In the genomic region with DNA sequence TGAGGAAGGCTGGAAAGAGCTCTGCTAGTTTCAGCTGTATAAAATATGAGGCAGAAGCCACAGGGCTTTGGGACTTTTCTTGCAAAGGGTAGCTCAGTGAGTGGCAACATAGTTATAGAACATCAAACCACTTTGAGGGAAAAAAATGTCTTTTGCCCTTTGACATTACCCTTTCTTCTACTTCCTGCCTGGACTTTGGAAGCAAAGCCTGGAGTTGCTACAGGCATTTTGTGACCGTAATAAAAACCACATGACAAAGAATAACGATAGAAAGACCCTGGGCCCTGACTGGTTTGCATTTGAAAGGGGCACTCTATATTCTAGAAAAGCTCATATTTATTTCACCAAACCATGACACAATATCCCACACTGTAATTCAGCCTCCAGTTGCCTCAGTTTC, we compare ENCODE assay signal across 16 cellular contexts.
DNase-seq lines count a peak whose midpoint lies in the region; ATAC-seq, FAIRE-seq and TF ChIP-seq lines count a peak whose summit lies in the region.
"Had no signal": no experiment of that assay in that cellular context is flagged by ENCODE, and none has a peak within 500 bp of the region (broad histone marks: within the 10 kb centered on the region; RNA-seq: fewer than 3 reads in every experiment).

No MANE protein-coding gene starts in this region.

- H4K20me1 ChIP-seq in H1 (replicated peaks in 1 of 2; ENCODE audit: control insufficient read depth in 1 of 2, insufficient read depth in 2 of 2, low read length in 2 of 2) (no peaks in the 10 kb centered on the region), HepG2 (ENCODE audit: insufficient read depth, low read length) (no peaks in the 10 kb centered on the region), neural progenitor cell (ENCODE audit: low read depth) (no peaks in the 10 kb centered on the region), osteoblast (ENCODE audit: insufficient read depth, low read length) (no peaks in the 10 kb centered on the region)
- H4K20me1 ChIP-seq: BLaER1 had no signal

- H3K4me1 Mint-ChIP-seq in neural progenitor cell, result peaks cover 14% of the 10 kb centered on the region

- TF ChIP-seq CTCF in H1 (IDR thresholded peaks at IDR 0.05; ENCODE audit: control extremely low read depth in 1 of 3, insufficient read depth in 1 of 3, low read depth in 1 of 3, low read length in 3 of 3) (no peak), HepG2 (CRISPR knock-in tag; IDR thresholded peaks at IDR 0.05) (no peak), neural progenitor cell (IDR thresholded peaks at IDR 0.05) (no peak), osteoblast (IDR thresholded peaks at IDR 0.05; ENCODE audit: extremely low read depth, low read depth, low read length) (no peak)

- TF ChIP-seq EP300 in H1 (IDR thresholded peaks at IDR 0.05; ENCODE audit: borderline replicate concordance in 1 of 2, low read depth in 2 of 2, low read length in 2 of 2), result no peak
- TF ChIP-seq EP300 in HepG2 (IDR thresholded peaks at IDR 0.05; ENCODE audit: low read depth in 2 of 2, low read length in 2 of 2), result no peak
- no peak for TF ChIP-seq EP300 in HepG2 (CRISPR knock-in tag; IDR thresholded peaks at IDR 0.05; ENCODE audit: borderline replicate concordance)

- no peak overlapping the region for H3K4me2 ChIP-seq in H1 (ENCODE audit: insufficient read depth in 1 of 2, low read depth in 2 of 2, low read length in 2 of 2)
- no peak overlapping the region for H3K4me2 ChIP-seq in HepG2 (ENCODE audit: low read depth, low read length)
- no peak overlapping the region for H3K4me2 ChIP-seq in neural progenitor cell
- H3K4me2 ChIP-seq in osteoblast (ENCODE audit: insufficient read depth, low read length), result no peak overlapping the region
- H3K4me2 ChIP-seq: BLaER1 had no signal

- TF ChIP-seq RAD21 in H1 (IDR thresholded peaks at IDR 0.05 in 1 of 2, conservative IDR thresholded peaks at IDR 0.05 in 1 of 2; ENCODE audit: low read depth in 2 of 2, low read length in 2 of 2), result no peak
- TF ChIP-seq RAD21 in HepG2 (CRISPR knock-in tag; IDR thresholded peaks at IDR 0.05), result no peak

- H4K91ac ChIP-seq in H1 (replicated peaks; ENCODE audit: insufficient read length, low read length), result no peak overlapping the region

- DNase-seq in ELF-1 (ENCODE audit: low read depth, low spot score), result peak; percentile 3
- no peak for DNase-seq in H1 (ENCODE audit: low read depth in 1 of 2, low spot score in 2 of 2)
- DNase-seq in HepG2 (ENCODE audit: low spot score), result no peak
- no peak for DNase-seq in neural progenitor cell (ENCODE audit: low spot score)
- DNase-seq in left lobe of liver (ENCODE audit: low spot score), result no peak
- DNase-seq in stimulated activated naive CD4-positive, alpha-beta T cell treated with Interleukin-2 at 50 U/mL for 16 hours (lab: John Stamatoyannopoulos, UW), result no peak
- DNase-seq in D341Med (ENCODE audit: low spot score), result no peak
- no peak for DNase-seq in osteoblast (ENCODE audit: insufficient read length, low spot score, missing footprints)
- DNase-seq: 8988T, DMS79 treated with DMSO at 0.1 percent for 48 hours had no signal

- ATAC-seq in HepG2 (no peak), left lobe of liver (no peak)
- ATAC-seq: GM12878 had no signal

- H2AK5ac ChIP-seq in H1 (ENCODE audit: low read depth, low read length), result no peak overlapping the region

- WGBS in H1 (ENCODE audit: extremely low coverage in 1 of 2, insufficient coverage in 1 of 2, insufficient read length in 1 of 2, insufficient replicate concordance in 2 of 2, low coverage in 1 of 2, low lambda C conversion rate in 2 of 2, missing lambda C conversion rate in 1 of 2), 2 experiments, result 83% methylated on average over 2 of the region's 2 CpGs; no CpG with 5 or more reads in 1 of the 2 experiments
- WGBS in HepG2 (ENCODE audit: low lambda C conversion rate), result 0% methylated on average over 2 of the region's 2 CpGs

- H2BK5ac ChIP-seq in H1 (ENCODE audit: low read depth, low read length), result no peak overlapping the region

- no peak overlapping the region for H3K23ac ChIP-seq in H1 (ENCODE audit: insufficient read length)

- H3K27me3 ChIP-seq in H1 (replicated peaks in 1 of 4; ENCODE audit: control insufficient read depth in 3 of 4, extremely low read depth in 1 of 4, insufficient read depth in 3 of 4, low read length in 3 of 4) (no peaks in the 10 kb centered on the region), HepG2 (ENCODE audit: control insufficient read depth in 1 of 2, insufficient read depth in 2 of 2, low read length in 2 of 2) (no peaks in the 10 kb centered on the region), neural progenitor cell (no peaks in the 10 kb centered on the region), osteoblast (ENCODE audit: insufficient read depth, low read length) (no peaks in the 10 kb centered on the region)
- H3K27me3 ChIP-seq: BLaER1 had no signal

- no peaks in the 10 kb centered on the region for H3K9me3 ChIP-seq in H1 (ENCODE audit: insufficient read depth in 2 of 2, low read depth in 1 of 2, low read length in 1 of 2)
- no peaks in the 10 kb centered on the region for H3K9me3 ChIP-seq in HepG2 (ENCODE audit: low read length)
- no peaks in the 10 kb centered on the region for H3K9me3 ChIP-seq in neural progenitor cell (ENCODE audit: low read depth)
- H3K9me3 ChIP-seq in osteoblast (ENCODE audit: low read depth, low read length), result no peaks in the 10 kb centered on the region
- H3K9me3 ChIP-seq: HAP-1 had no signal

- TF ChIP-seq POLR2A in H1 (IDR thresholded peaks at IDR 0.05; ENCODE audit: control extremely low read depth in 1 of 2, low read depth in 2 of 2, low read length in 2 of 2), result no peak
- TF ChIP-seq POLR2A in HepG2 (IDR thresholded peaks at IDR 0.05; ENCODE audit: insufficient read depth in 1 of 2, low read depth in 2 of 2, low read length in 2 of 2), result no peak

- CTCF ChIA-PET in H1 (lab: Charles Lee; ENCODE audit: partially characterized antibody), result interaction anchor here (0.9 to 4.6 kb wide), 2 partner anchors 60 to 600 kb away, joined by 4 to 31 read pairs; no protein-coding TSS in a partner anchor
- CTCF ChIA-PET in HepG2 (lab: Yijun Ruan, JAX; ENCODE audit: low intra/inter-chr PET ratio, low total read pairs), result no interaction called here

- no peak overlapping the region for H3K14ac ChIP-seq in H1 (ENCODE audit: insufficient read length)

- H3K27ac ChIP-seq in H1 (ENCODE audit: low read depth, low read length), result no peak overlapping the region
- no peak overlapping the region for H3K27ac ChIP-seq in HepG2 (ENCODE audit: extremely low read length, insufficient read depth, low read length)
- no peak overlapping the region for H3K27ac ChIP-seq in neural progenitor cell
- H3K27ac ChIP-seq in osteoblast (ENCODE audit: low read depth, low read length), result no peak overlapping the region
- H3K27ac ChIP-seq: BLaER1 had no signal

- in situ Hi-C loops in HepG2 (cut with HindIII; ENCODE audit: extremely low pct_ligation_motif_present, low pct_unique_long_range_greater_than_20kb), result no loop called here

- intact Hi-C loops in HepG2 (cut with micrococcal nuclease; ENCODE audit: unreplicated experiment), result no loop called here

- no peak overlapping the region for H3K9ac ChIP-seq in H1 (replicated peaks in 1 of 4; ENCODE audit: extremely low read depth in 1 of 4, low read depth in 3 of 4, low read length in 3 of 4)
- H3K9ac ChIP-seq in HepG2 (ENCODE audit: insufficient read depth, low read depth, low read length), result no peak overlapping the region
- H3K9ac ChIP-seq in neural progenitor cell, result no peak overlapping the region
- H3K9ac ChIP-seq: BLaER1 had no signal

- H4K5ac ChIP-seq in H1 (ENCODE audit: insufficient read length, low read depth, low read length), result no peak overlapping the region

- peaks cover 4% of the 10 kb centered on the region for H3K27me3 Mint-ChIP-seq in neural progenitor cell (ENCODE audit: insufficient read depth, low read depth)

- H3K4me1 ChIP-seq in H1 (replicated peaks in 1 of 4; ENCODE audit: control insufficient read depth in 3 of 4, insufficient read depth in 4 of 4, low read length in 3 of 4) (no peaks in the 10 kb centered on the region), HepG2 (ENCODE audit: insufficient read depth, low read length) (no peaks in the 10 kb centered on the region), neural progenitor cell (no peaks in the 10 kb centered on the region), osteoblast (ENCODE audit: insufficient read depth, low read length) (no peaks in the 10 kb centered on the region)
- H3K4me1 ChIP-seq: BLaER1, HAP-1 had no signal

- peak overlapping the region; percentile 42; the same call in 1 of the 2 replicates for H2AFZ ChIP-seq in H1 (ENCODE audit: low read length)
- H2AFZ ChIP-seq in HepG2 (ENCODE audit: low read length), result no peak overlapping the region
- peak overlapping the region; percentile 68 for H2AFZ ChIP-seq in neural progenitor cell (replicated peaks)
- no peak overlapping the region for H2AFZ ChIP-seq in osteoblast (ENCODE audit: low read length)

- no peak overlapping the region for H4K8ac ChIP-seq in H1 (ENCODE audit: extremely low read depth, insufficient read depth, low read length)

- no peaks in the 10 kb centered on the region for H3K79me2 ChIP-seq in H1 (ENCODE audit: control insufficient read depth in 1 of 2, insufficient read depth in 2 of 2, low read length in 2 of 2)
- H3K79me2 ChIP-seq in HepG2 (ENCODE audit: insufficient read depth, low read length), result no peaks in the 10 kb centered on the region
- H3K79me2 ChIP-seq in neural progenitor cell (ENCODE audit: low read depth), result no peaks in the 10 kb centered on the region
- no peaks in the 10 kb centered on the region for H3K79me2 ChIP-seq in osteoblast (ENCODE audit: insufficient read depth, low read length)

- FAIRE-seq in H1 (lab: Jason Lieb, UNC) (no peak), HepG2 (lab: Jason Lieb, UNC) (no peak)
- FAIRE-seq: GM12878, GM19239 had no signal

- no TSS peak for BruUV-seq in HepG2 (replicated peaks; lab: Mats Ljungman, UMichigan)

- no peaks in the 10 kb centered on the region for H3K36me3 Mint-ChIP-seq in neural progenitor cell
- H3K36me3 Mint-ChIP-seq: CD14-positive monocyte; CD4-positive, alpha-beta memory T cell had no signal

- H2BK15ac ChIP-seq in H1 (ENCODE audit: low read length), result no peak overlapping the region

- peaks cover 6% of the 10 kb centered on the region for H3K9me3 Mint-ChIP-seq in neural progenitor cell

- H3K27ac Mint-ChIP-seq in neural progenitor cell, result no peak overlapping the region
- H3K27ac Mint-ChIP-seq: CD14-positive monocyte; CD4-positive, alpha-beta memory T cell had no signal

- no peak overlapping the region for H3K4me3 Mint-ChIP-seq in neural progenitor cell
- H3K4me3 Mint-ChIP-seq: CD14-positive monocyte; CD4-positive, alpha-beta memory T cell had no signal

- H3K79me1 ChIP-seq in H1 (ENCODE audit: low read depth, low read length), result no peaks in the 10 kb centered on the region

- POLR2A ChIA-PET in H1 (lab: Charles Lee; ENCODE audit: partially characterized antibody) (no interaction called here), HepG2 (lab: Yijun Ruan, JAX) (no interaction called here)

- no peaks in the 10 kb centered on the region for H3K23me2 ChIP-seq in H1 (ENCODE audit: low read depth, low read length)

- no peak overlapping the region for H3K18ac ChIP-seq in H1 (ENCODE audit: extremely low read depth, low read length)

- H2BK12ac ChIP-seq in H1 (ENCODE audit: low read depth, low read length), result no peak overlapping the region

- no peaks in the 10 kb centered on the region for H3K36me3 ChIP-seq in H1 (ENCODE audit: control insufficient read depth in 2 of 4, insufficient read depth in 4 of 4, low read length in 3 of 4)
- no peaks in the 10 kb centered on the region for H3K36me3 ChIP-seq in HepG2 (replicated peaks in 1 of 2; ENCODE audit: control insufficient read depth in 1 of 2, insufficient read depth in 2 of 2, low read length in 2 of 2)
- H3K36me3 ChIP-seq in neural progenitor cell, result no peaks in the 10 kb centered on the region
- H3K36me3 ChIP-seq in osteoblast (ENCODE audit: insufficient read depth, low read length), result no peaks in the 10 kb centered on the region
- H3K36me3 ChIP-seq: BLaER1, HAP-1 had no signal

- no peak overlapping the region for H2BK20ac ChIP-seq in H1 (ENCODE audit: low read length)

- H3K4me3 ChIP-seq in H1 (ENCODE audit: extremely low read depth in 1 of 4, insufficient read depth in 2 of 4, low read depth in 3 of 4, low read length in 4 of 4) (no peak overlapping the region), HepG2 (replicated peaks in 1 of 3; ENCODE audit: insufficient read depth in 1 of 3, low read depth in 2 of 3, low read length in 3 of 3) (no peak overlapping the region), neural progenitor cell (no peak overlapping the region), osteoblast (ENCODE audit: insufficient read depth, low read length) (no peak overlapping the region)
- H3K4me3 ChIP-seq: BLaER1, GM12878, HAP-1 had no signal

- no peak overlapping the region for H2BK120ac ChIP-seq in H1 (replicated peaks; ENCODE audit: low read depth, low read length)

- H3K56ac ChIP-seq in H1 (replicated peaks; ENCODE audit: insufficient read length, low read depth, low read length), result no peak overlapping the region

- H3F3A ChIP-seq in neural progenitor cell (ENCODE audit: low read depth), result no peaks in the 10 kb centered on the region

- H3K4ac ChIP-seq in H1 (replicated peaks; ENCODE audit: insufficient read length, low read depth, low read length), result no peak overlapping the region

Comparison
In these comparisons a context has a peak if more than half of its experiments do, and no peak if none do; other contexts are left out.
1. H2AFZ ChIP-seq: peak in H1 (single experiment) and neural progenitor cell (single experiment); none in HepG2 (single experiment) and osteoblast (single experiment).